ENCODE assay signal across 11 cellular contexts in genomic region chr12:7369274-7369729, GRCh38.
DNase-seq lines count a peak whose midpoint lies in the region; ATAC-seq, FAIRE-seq and TF ChIP-seq lines count a peak whose summit lies in the region.
"Had no signal": no experiment of that assay in that cellular context is flagged by ENCODE, and none has a peak within 500 bp of the region (broad histone marks: within the 10 kb centered on the region; RNA-seq: fewer than 3 reads in every experiment).

No MANE protein-coding gene starts in this region.

- H3K27ac Mint-ChIP-seq in astrocyte (ENCODE audit: unreplicated experiment) = no peak overlapping the region
- H3K27ac Mint-ChIP-seq in activated T-cell treated with anti-CD3 and anti-CD28 coated beads, Interleukin-2, amount 50 U/mL, for 24 hours = no peak overlapping the region

- H3K4me3 Mint-ChIP-seq in astrocyte (ENCODE audit: unreplicated experiment) = no peak overlapping the region
- no peak overlapping the region for H3K4me3 Mint-ChIP-seq in activated T-cell treated with anti-CD3 and anti-CD28 coated beads, Interleukin-2, amount 50 U/mL, for 24 hours

- no peaks in the 10 kb centered on the region for H3K36me3 Mint-ChIP-seq in astrocyte (ENCODE audit: low read depth, unreplicated experiment)
- no peaks in the 10 kb centered on the region for H3K36me3 Mint-ChIP-seq in activated T-cell treated with anti-CD3 and anti-CD28 coated beads, Interleukin-2, amount 50 U/mL, for 24 hours (ENCODE audit: low read depth)

- H3K27ac ChIP-seq in astrocyte (ENCODE audit: low read depth, low read length) (no peak overlapping the region), psoas muscle (no peak overlapping the region), pancreas (no peak overlapping the region)
- H3K27ac ChIP-seq: cardiac muscle cell had no signal

- H3K4me1 Mint-ChIP-seq in astrocyte (ENCODE audit: low read depth, unreplicated experiment) = peaks cover 5% of the 10 kb centered on the region
- H3K4me1 Mint-ChIP-seq in activated T-cell treated with anti-CD3 and anti-CD28 coated beads, Interleukin-2, amount 50 U/mL, for 24 hours (ENCODE audit: low read depth) = no peaks in the 10 kb centered on the region

- H3K9ac ChIP-seq in astrocyte (ENCODE audit: low read length) = no peak overlapping the region

- ATAC-seq in HG03196 (IDR thresholded peaks at IDR 0.05; ENCODE audit: unreplicated experiment) (peak; percentile 93), psoas muscle (peak in 1 of 4 donors; percentile 64), HG03565 (IDR thresholded peaks at IDR 0.05; ENCODE audit: unreplicated experiment) (no peak), pancreas (no peak), GM21360 (IDR thresholded peaks at IDR 0.05; ENCODE audit: unreplicated experiment) (no peak)

- H3K9me3 ChIP-seq in astrocyte (ENCODE audit: insufficient read depth, low read depth, low read length) = no peaks in the 10 kb centered on the region
- H3K9me3 ChIP-seq in psoas muscle = no peaks in the 10 kb centered on the region
- H3K9me3 ChIP-seq in pancreas = no peaks in the 10 kb centered on the region
- H3K9me3 ChIP-seq: HAP-1 had no signal

- WGBS in psoas muscle, 3 donors = 34 to 41% (median 39%) methylated on average over 10 of the region's 10 CpGs
- 66 to 75% methylated on average over 10 of the region's 10 CpGs for WGBS in pancreas, 2 donors

- DNase-seq in astrocyte (ENCODE audit: low read depth) (no peak), psoas muscle (peak; percentile 27 to 67), pancreas (no peak)
- DNase-seq in activated T-cell treated with anti-CD3 and anti-CD28 coated beads, Interleukin-2, amount 50 U/mL, for 24 hours = no peak
- DNase-seq: T-helper 1 cell had no signal

- TF ChIP-seq CTCF in astrocyte (IDR thresholded peaks at IDR 0.05; ENCODE audit: insufficient read depth, low read depth, low read length) = no peak
- no peak for TF ChIP-seq CTCF in psoas muscle (IDR thresholded peaks at IDR 0.05)
- no peak for TF ChIP-seq CTCF in pancreas (IDR thresholded peaks at IDR 0.05)

- H3K27me3 Mint-ChIP-seq in astrocyte (ENCODE audit: low read depth, unreplicated experiment) = no peaks in the 10 kb centered on the region
- peaks cover 6% of the 10 kb centered on the region for H3K27me3 Mint-ChIP-seq in activated T-cell treated with anti-CD3 and anti-CD28 coated beads, Interleukin-2, amount 50 U/mL, for 24 hours

- H3K4me2 ChIP-seq in astrocyte (ENCODE audit: low read length) = no peak overlapping the region

- intact Hi-C loops in psoas muscle (cut with DNase I) (no loop called here), pancreas (cut with DNase I) (no loop called here)

- no peak for FAIRE-seq in astrocyte (lab: Jason Lieb, UNC)
- no peak for FAIRE-seq in pancreas (lab: Jason Lieb, UNC)

- peaks cover 2% of the 10 kb centered on the region for H3K36me3 ChIP-seq in astrocyte (ENCODE audit: insufficient read depth, low read length)
- no peaks in the 10 kb centered on the region for H3K36me3 ChIP-seq in psoas muscle (ENCODE audit: insufficient read depth in 1 of 2, low read depth in 1 of 2)
- H3K36me3 ChIP-seq in pancreas = no peaks in the 10 kb centered on the region
- H3K36me3 ChIP-seq: cardiac muscle cell, HAP-1 had no signal

- H2AFZ ChIP-seq in astrocyte (ENCODE audit: low read depth, low read length) = peak overlapping the region; percentile 58

- no peaks in the 10 kb centered on the region for H3K27me3 ChIP-seq in astrocyte (ENCODE audit: insufficient read depth, low read length)
- H3K27me3 ChIP-seq in psoas muscle (ENCODE audit: insufficient read depth in 3 of 3, low read length in 2 of 3) = no peaks in the 10 kb centered on the region
- no peaks in the 10 kb centered on the region for H3K27me3 ChIP-seq in pancreas
- H3K27me3 ChIP-seq: cardiac muscle cell had no signal

- no peaks in the 10 kb centered on the region for H3K9me3 Mint-ChIP-seq in astrocyte (ENCODE audit: unreplicated experiment)
- H3K9me3 Mint-ChIP-seq in activated T-cell treated with anti-CD3 and anti-CD28 coated beads, Interleukin-2, amount 50 U/mL, for 24 hours = no peaks in the 10 kb centered on the region

- H4K20me1 ChIP-seq in astrocyte (ENCODE audit: insufficient read depth, low read length) = no peaks in the 10 kb centered on the region

- H3K79me2 ChIP-seq in astrocyte (ENCODE audit: insufficient read depth, low read length) = no peaks in the 10 kb centered on the region

- no peaks in the 10 kb centered on the region for H3K4me1 ChIP-seq in astrocyte (ENCODE audit: insufficient read depth, low read length)
- H3K4me1 ChIP-seq in psoas muscle = no peaks in the 10 kb centered on the region
- H3K4me1 ChIP-seq in pancreas = no peaks in the 10 kb centered on the region
- H3K4me1 ChIP-seq: HAP-1 had no signal

- H3K4me3 ChIP-seq in astrocyte (ENCODE audit: insufficient read depth, low read depth, low read length) (no peak overlapping the region), psoas muscle (no peak overlapping the region), pancreas (no peak overlapping the region)
- H3K4me3 ChIP-seq: cardiac muscle cell, HAP-1 had no signal

- peak; percentile 46 for TF ChIP-seq POLR2A in GM19193 (IDR thresholded peaks at IDR 0.05; ENCODE audit: extremely low read depth, insufficient read depth, insufficient read length)

Comparison
In these comparisons a context has a peak if more than half of its experiments do, and no peak if none do; other contexts are left out.
1. DNase-seq: peak in psoas muscle (2 of 2); none in astrocyte (single experiment), pancreas (0 of 6) and activated T-cell treated with anti-CD3 and anti-CD28 coated beads, Interleukin-2, amount 50 U/mL, for 24 hours (single experiment).